Comparison of ENCODE assay signal across 8 cellular contexts in genomic region chr2:61017003-61017555, GRCh38. TPM values are rescaled to one million over a fixed set of nuclear protein-coding genes. Genes with fewer than 3 reads are reported as not detected.
DNase-seq lines count a peak whose midpoint lies in the region; ATAC-seq and TF ChIP-seq lines count a peak whose summit lies in the region.

No MANE protein-coding gene starts in this region.

- ATAC-seq in GM21367 (IDR thresholded peaks at IDR 0.05; ENCODE audit: unreplicated experiment) (peak; percentile 46), mucosa of descending colon (peak; percentile 89)

- H3K4me1 ChIP-seq in NT2/D1 (ENCODE audit: insufficient read depth, insufficient read length) (no peaks in the 10 kb centered on the region), mucosa of descending colon (ENCODE audit: low read depth) (peaks cover 29% of the 10 kb centered on the region)

- intact Hi-C loops in mucosa of descending colon (cut with DNase I, micrococcal nuclease), result no loop called here

- H3K4me3 ChIP-seq in NT2/D1 (ENCODE audit: insufficient read length, low read depth), result peak overlapping the region; percentile 82
- H3K4me3 ChIP-seq in mucosa of descending colon, result peak overlapping the region; percentile 62

- peak; percentile 94 for DNase-seq in Caki2 (ENCODE audit: low read depth)
- DNase-seq in HT1080 (ENCODE audit: low read depth), result peak; percentile 81
- DNase-seq in NT2/D1 (ENCODE audit: low read depth, low spot score), result peak; percentile 80
- DNase-seq in activated CD8-positive, alpha-beta memory T cell treated with anti-CD3 and anti-CD28 coated beads, Interleukin-2, amount 50 U/mL, for 48 hours, result peak; percentile 88
- DNase-seq in epithelial cell of prostate (ENCODE audit: low read depth, low spot score), result peak; percentile 75
- DNase-seq in mucosa of descending colon, result peak; percentile 86 to 91 (median 87)
- peak; percentile 48 for DNase-seq in stimulated activated CD8-positive, alpha-beta memory T cell treated with anti-CD3 and anti-CD28 coated beads, Interleukin-4, amount 100 ng/mL, for 24 hours (ENCODE audit: low read depth)

- peak overlapping the region; percentile 79 for H3K9ac ChIP-seq in NT2/D1 (ENCODE audit: insufficient read length, low read depth)

- H3K27me3 ChIP-seq in NT2/D1 (ENCODE audit: insufficient read depth, insufficient read length), result no peaks in the 10 kb centered on the region

- TF ChIP-seq CTCF in mucosa of descending colon (IDR thresholded peaks at IDR 0.05), result no peak

- H3K27ac ChIP-seq in epithelial cell of prostate, result peak overlapping the region; percentile 97

- H3K36me3 ChIP-seq in NT2/D1 (ENCODE audit: insufficient read depth, insufficient read length, low read length) (peaks cover 6% of the 10 kb centered on the region), mucosa of descending colon (ENCODE audit: low read depth) (no peaks in the 10 kb centered on the region)

- in situ Hi-C loops in Caki2 (cut with HindIII; ENCODE audit: low pct_unique_long_range_greater_than_20kb, low sequenced_read_pairs), result no loop called here

- no peaks in the 10 kb centered on the region; the same call in 1 of the 2 replicates for H3K9me3 ChIP-seq in NT2/D1 (ENCODE audit: insufficient read depth, low read length)
- no peaks in the 10 kb centered on the region for H3K9me3 ChIP-seq in mucosa of descending colon

RNA-seq across cellular contexts. Expression of gene PEX13, which starts 0.4 kb away (rescaled TPM):
- total RNA-seq in Caki2 (2014; rRNA removed; shearing (Covaris generic); ENCODE audit: low replicate concordance), result 37.8 and 67.0 TPM in 2 replicates
- 19.1 and 25.1 TPM in 2 replicates for total RNA-seq in HT1080 (2014; rRNA removed; shearing (Covaris generic))
- 32.8 and 35.3 TPM in 2 replicates for polyA plus RNA-seq in HT1080 (2015; cell fraction: cytosol; rRNA removed)
- polyA plus RNA-seq in HT1080 (2015; cell fraction: nucleus; rRNA removed), result 16.1 and 20.2 TPM in 2 replicates
- 10 to 100 TPM; 24.9 to 34.9 (median 28.9) TPM for total RNA-seq in mucosa of descending colon

RNA-seq across cellular contexts. Expression of gene PUS10, which starts 1.0 kb away (rescaled TPM):
- total RNA-seq in Caki2 (2014; rRNA removed; shearing (Covaris generic); ENCODE audit: low replicate concordance), result 2.8 and 7.9 TPM in 2 replicates
- 3.3 and 3.7 TPM in 2 replicates for total RNA-seq in HT1080 (2014; rRNA removed; shearing (Covaris generic))
- 5.6 and 7.5 TPM in 2 replicates for polyA plus RNA-seq in HT1080 (2015; cell fraction: cytosol; rRNA removed)
- polyA plus RNA-seq in HT1080 (2015; cell fraction: nucleus; rRNA removed), result 9.3 and 12.6 TPM in 2 replicates
- 10 to 100 TPM in 2 of 3 donors, 1 to 10 TPM in 1; 7.3 to 14.6 (median 12.8) TPM for total RNA-seq in mucosa of descending colon

RNA-seq across cellular contexts. Expression of gene SANBR, which starts 48.6 kb away (rescaled TPM):
- 8.7 and 10.8 TPM in 2 replicates for total RNA-seq in Caki2 (2014; rRNA removed; shearing (Covaris generic); ENCODE audit: low replicate concordance)
- total RNA-seq in HT1080 (2014; rRNA removed; shearing (Covaris generic)), result 5.1 and 5.3 TPM in 2 replicates
- 3.5 and 4.1 TPM in 2 replicates for polyA plus RNA-seq in HT1080 (2015; cell fraction: cytosol; rRNA removed)
- 6.6 and 6.9 TPM in 2 replicates for polyA plus RNA-seq in HT1080 (2015; cell fraction: nucleus; rRNA removed)
- total RNA-seq in mucosa of descending colon, result 10 to 100 TPM in 2 of 3 donors, 1 to 10 TPM in 1; 9.9 to 15.2 (median 14.9) TPM

Comparison
In these comparisons a context has a peak if more than half of its experiments do, and no peak if none do; other contexts are left out.
1. Peak in every context shown above with its lines: DNase-seq, ATAC-seq, H3K4me3 ChIP-seq and H3K27ac ChIP-seq.